In genomic region chrX:41482153-41482850, GRCh38 we compare ENCODE assay signal across 3 cellular contexts.
A peak's percentile ranks its signal among the peaks of the same experiment; 100 is the strongest.
TF ChIP-seq lines count a peak whose summit lies in the region.

No MANE protein-coding gene starts in this region.

TF ChIP-seq in IMR-90, 13 proteins besides CTCF, POLR2A, EP300 and RAD21:
- no peak for TF ChIP-seq SMC3 (IDR thresholded peaks at IDR 0.05; ENCODE audit: low read depth, low read length)

TF ChIP-seq in H1, 55 proteins besides CTCF, POLR2A, EP300 and RAD21:
- no peak for TF ChIP-seq CBX5 (IDR thresholded peaks at IDR 0.05; ENCODE audit: low read depth, low read length)
- no peak for TF ChIP-seq SIX5 (IDR thresholded peaks at IDR 0.05; ENCODE audit: low read depth, low read length)
- no peak for TF ChIP-seq SP2 (IDR thresholded peaks at IDR 0.05; ENCODE audit: low read length)
- TF ChIP-seq BCL11A (IDR thresholded peaks at IDR 0.05; ENCODE audit: low read depth in 2 of 2, low read length in 2 of 2): no peak
- TF ChIP-seq RNF2 (IDR thresholded peaks at IDR 0.05; ENCODE audit: borderline replicate concordance, low read depth, low read length, missing control alignments, poor library complexity, severe bottlenecking): no peak
- TF ChIP-seq ASH2L (IDR thresholded peaks at IDR 0.05; ENCODE audit: low read length): no peak
- TF ChIP-seq CBX8 (IDR thresholded peaks at IDR 0.05; ENCODE audit: borderline replicate concordance, low read depth, low read length): no peak
- TF ChIP-seq TBP (IDR thresholded peaks at IDR 0.05; ENCODE audit: low read depth, low read length): no peak
- TF ChIP-seq KDM4A (IDR thresholded peaks at IDR 0.05; ENCODE audit: low read depth, low read length, severe bottlenecking): no peak
- no peak for TF ChIP-seq NRF1 (IDR thresholded peaks at IDR 0.05; ENCODE audit: low read depth, low read length)
- TF ChIP-seq, protein P1, sequence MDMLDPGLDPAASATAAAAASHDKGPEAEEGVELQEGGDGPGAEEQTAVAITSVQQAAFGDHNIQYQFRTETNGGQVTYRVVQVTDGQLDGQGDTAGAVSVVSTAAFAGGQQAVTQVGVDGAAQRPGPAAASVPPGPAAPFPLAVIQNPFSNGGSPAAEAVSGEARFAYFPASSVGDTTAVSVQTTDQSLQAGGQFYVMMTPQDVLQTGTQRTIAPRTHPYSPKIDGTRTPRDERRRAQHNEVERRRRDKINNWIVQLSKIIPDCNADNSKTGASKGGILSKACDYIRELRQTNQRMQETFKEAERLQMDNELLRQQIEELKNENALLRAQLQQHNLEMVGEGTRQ (IDR thresholded peaks at IDR 0.05; ENCODE audit: low read length): no peak
- no peak for TF ChIP-seq JUN (IDR thresholded peaks at IDR 0.05; ENCODE audit: low read depth, low read length)

TF ChIP-seq in HepG2, 621 proteins besides CTCF, POLR2A, EP300 and RAD21:
- TF ChIP-seq ESRRA (CRISPR knock-in tag; IDR thresholded peaks at IDR 0.05; ENCODE audit: low read depth) (no peak), SALL2 (CRISPR knock-in tag; IDR thresholded peaks at IDR 0.05) (no peak), HNF4A (CRISPR knock-in tag; IDR thresholded peaks at IDR 0.05) (peak; percentile 66), PATZ1 (CRISPR knock-in tag; IDR thresholded peaks at IDR 0.05) (peak; percentile 35; the same call in 1 of the 2 replicates), SRSF1 (optimal IDR thresholded peaks at IDR 0.05; ENCODE audit: low read depth, low read length) (no peak), ZNF558 (CRISPR knock-in tag; IDR thresholded peaks at IDR 0.05; ENCODE audit: borderline replicate concordance) (no peak), ZNF121 (CRISPR knock-in tag; IDR thresholded peaks at IDR 0.05) (peak; percentile 75; the same call in 1 of the 2 replicates), PAXIP1 (CRISPR knock-in tag; conservative IDR thresholded peaks at IDR 0.05) (peak; percentile 66), ZNF3 (CRISPR knock-in tag; IDR thresholded peaks at IDR 0.05) (peak; percentile 34; the same call in 1 of the 2 replicates), SRF (IDR thresholded peaks at IDR 0.05; ENCODE audit: low read depth, low read length) (no peak), ZNF362 (CRISPR knock-in tag; IDR thresholded peaks at IDR 0.05; ENCODE audit: borderline replicate concordance) (0 out of 2 replicates have a peak, but pooled peaks have one; percentile 26), HNF4G (IDR thresholded peaks at IDR 0.05; ENCODE audit: borderline replicate concordance, low read depth, low read length) (peak; percentile 45; the same call in 1 of the 2 replicates), HNF4G (CRISPR knock-in tag; IDR thresholded peaks at IDR 0.05; ENCODE audit: borderline replicate concordance, low read depth) (no peak), ZNF713 (CRISPR knock-in tag; IDR thresholded peaks at IDR 0.05) (no peak)
- TF ChIP-seq, protein P2, sequence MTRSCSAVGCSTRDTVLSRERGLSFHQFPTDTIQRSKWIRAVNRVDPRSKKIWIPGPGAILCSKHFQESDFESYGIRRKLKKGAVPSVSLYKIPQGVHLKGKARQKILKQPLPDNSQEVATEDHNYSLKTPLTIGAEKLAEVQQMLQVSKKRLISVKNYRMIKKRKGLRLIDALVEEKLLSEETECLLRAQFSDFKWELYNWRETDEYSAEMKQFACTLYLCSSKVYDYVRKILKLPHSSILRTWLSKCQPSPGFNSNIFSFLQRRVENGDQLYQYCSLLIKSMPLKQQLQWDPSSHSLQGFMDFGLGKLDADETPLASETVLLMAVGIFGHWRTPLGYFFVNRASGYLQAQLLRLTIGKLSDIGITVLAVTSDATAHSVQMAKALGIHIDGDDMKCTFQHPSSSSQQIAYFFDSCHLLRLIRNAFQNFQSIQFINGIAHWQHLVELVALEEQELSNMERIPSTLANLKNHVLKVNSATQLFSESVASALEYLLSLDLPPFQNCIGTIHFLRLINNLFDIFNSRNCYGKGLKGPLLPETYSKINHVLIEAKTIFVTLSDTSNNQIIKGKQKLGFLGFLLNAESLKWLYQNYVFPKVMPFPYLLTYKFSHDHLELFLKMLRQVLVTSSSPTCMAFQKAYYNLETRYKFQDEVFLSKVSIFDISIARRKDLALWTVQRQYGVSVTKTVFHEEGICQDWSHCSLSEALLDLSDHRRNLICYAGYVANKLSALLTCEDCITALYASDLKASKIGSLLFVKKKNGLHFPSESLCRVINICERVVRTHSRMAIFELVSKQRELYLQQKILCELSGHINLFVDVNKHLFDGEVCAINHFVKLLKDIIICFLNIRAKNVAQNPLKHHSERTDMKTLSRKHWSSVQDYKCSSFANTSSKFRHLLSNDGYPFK (CRISPR knock-in tag; IDR thresholded peaks at IDR 0.05; ENCODE audit: borderline replicate concordance): no peak
- TF ChIP-seq, protein P3, sequence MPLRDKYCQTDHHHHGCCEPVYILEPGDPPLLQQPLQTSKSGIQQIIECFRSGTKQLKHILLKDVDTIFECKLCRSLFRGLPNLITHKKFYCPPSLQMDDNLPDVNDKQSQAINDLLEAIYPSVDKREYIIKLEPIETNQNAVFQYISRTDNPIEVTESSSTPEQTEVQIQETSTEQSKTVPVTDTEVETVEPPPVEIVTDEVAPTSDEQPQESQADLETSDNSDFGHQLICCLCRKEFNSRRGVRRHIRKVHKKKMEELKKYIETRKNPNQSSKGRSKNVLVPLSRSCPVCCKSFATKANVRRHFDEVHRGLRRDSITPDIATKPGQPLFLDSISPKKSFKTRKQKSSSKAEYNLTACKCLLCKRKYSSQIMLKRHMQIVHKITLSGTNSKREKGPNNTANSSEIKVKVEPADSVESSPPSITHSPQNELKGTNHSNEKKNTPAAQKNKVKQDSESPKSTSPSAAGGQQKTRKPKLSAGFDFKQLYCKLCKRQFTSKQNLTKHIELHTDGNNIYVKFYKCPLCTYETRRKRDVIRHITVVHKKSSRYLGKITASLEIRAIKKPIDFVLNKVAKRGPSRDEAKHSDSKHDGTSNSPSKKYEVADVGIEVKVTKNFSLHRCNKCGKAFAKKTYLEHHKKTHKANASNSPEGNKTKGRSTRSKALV (CRISPR knock-in tag; IDR thresholded peaks at IDR 0.05): no peak
- TF ChIP-seq, protein P4, sequence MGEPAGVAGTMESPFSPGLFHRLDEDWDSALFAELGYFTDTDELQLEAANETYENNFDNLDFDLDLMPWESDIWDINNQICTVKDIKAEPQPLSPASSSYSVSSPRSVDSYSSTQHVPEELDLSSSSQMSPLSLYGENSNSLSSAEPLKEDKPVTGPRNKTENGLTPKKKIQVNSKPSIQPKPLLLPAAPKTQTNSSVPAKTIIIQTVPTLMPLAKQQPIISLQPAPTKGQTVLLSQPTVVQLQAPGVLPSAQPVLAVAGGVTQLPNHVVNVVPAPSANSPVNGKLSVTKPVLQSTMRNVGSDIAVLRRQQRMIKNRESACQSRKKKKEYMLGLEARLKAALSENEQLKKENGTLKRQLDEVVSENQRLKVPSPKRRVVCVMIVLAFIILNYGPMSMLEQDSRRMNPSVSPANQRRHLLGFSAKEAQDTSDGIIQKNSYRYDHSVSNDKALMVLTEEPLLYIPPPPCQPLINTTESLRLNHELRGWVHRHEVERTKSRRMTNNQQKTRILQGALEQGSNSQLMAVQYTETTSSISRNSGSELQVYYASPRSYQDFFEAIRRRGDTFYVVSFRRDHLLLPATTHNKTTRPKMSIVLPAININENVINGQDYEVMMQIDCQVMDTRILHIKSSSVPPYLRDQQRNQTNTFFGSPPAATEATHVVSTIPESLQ (CRISPR knock-in tag; conservative IDR thresholded peaks at IDR 0.05): no peak
